In the genomic region with DNA sequence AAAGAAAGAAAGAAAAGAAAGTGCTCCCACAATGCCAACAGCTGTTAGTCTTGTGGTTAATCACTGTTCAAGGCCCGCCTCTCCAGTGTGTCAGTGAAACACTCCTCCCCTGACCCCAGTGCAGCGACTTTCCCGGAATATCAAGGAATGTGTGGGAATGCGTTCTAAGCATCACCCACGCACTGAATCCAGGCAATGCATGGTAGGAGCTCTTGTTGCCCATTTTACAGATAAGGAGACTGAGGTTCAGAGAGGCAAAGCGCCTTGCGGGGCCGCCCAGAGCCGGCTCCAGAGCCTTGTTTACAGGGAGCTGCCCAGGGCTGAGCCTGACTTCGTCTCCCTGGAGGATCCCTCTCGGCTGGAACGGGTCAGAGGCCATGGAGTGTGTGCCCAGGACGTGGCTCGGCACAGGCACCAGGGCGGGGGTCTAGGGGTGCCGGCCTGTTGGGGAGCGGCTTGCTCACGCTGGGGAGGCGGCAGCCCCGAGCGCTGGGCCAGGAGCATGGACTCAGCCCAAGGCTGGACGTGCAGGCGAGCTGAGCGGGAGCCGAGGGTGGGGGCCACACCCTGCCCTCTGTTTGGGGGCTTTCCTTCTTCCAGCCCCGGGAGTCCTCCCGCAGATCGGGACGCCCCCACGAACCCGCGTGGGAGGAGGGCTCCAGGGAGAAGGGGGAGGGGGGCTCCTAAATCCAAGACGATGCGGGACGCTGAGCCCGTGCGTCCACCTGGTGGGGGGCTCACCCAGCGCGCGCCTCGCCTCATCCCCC, we compare ENCODE assay signal across 8 cellular contexts. TPM values are rescaled to one million over a fixed set of nuclear protein-coding genes. Genes with fewer than 3 reads are reported as not detected.
DNase-seq lines count a peak whose midpoint lies in the region; ATAC-seq and TF ChIP-seq lines count a peak whose summit lies in the region.

No MANE protein-coding gene starts in this region.

- H3K79me1 ChIP-seq in neuronal stem cell (ENCODE audit: low read depth, low read length): peaks cover 6% of the 10 kb centered on the region

- peak; percentile 12 for ATAC-seq in HG03025 (IDR thresholded peaks at IDR 0.05; ENCODE audit: low FRiP score, unreplicated experiment)
- ATAC-seq in GM18907 (IDR thresholded peaks at IDR 0.05; ENCODE audit: unreplicated experiment): no peak

- H2BK12ac ChIP-seq in neuronal stem cell (ENCODE audit: low read length): peak overlapping the region; percentile 63

- H3K36me3 ChIP-seq in neuronal stem cell (replicated peaks in 1 of 2; ENCODE audit: control insufficient read depth in 2 of 2, insufficient read depth in 2 of 2, low read length in 2 of 2): peaks cover 27 to 29% of the 10 kb centered on the region in 2 donors

- H3K9me3 Mint-ChIP-seq in activated T-cell treated with anti-CD3 and anti-CD28 coated beads, Interleukin-2, amount 50 U/mL, for 24 hours: no peaks in the 10 kb centered on the region

- H2BK15ac ChIP-seq in neuronal stem cell (ENCODE audit: low read length): peak overlapping the region; percentile 73

- no peak overlapping the region for H4K8ac ChIP-seq in neuronal stem cell (ENCODE audit: low read depth, low read length)

- H3K4me3 ChIP-seq in fibroblast of pulmonary artery (replicated peaks; ENCODE audit: low read depth, low read length) (peak overlapping the region; percentile 90), neuronal stem cell (ENCODE audit: low read length in 2 of 2) (peak overlapping the region; percentile 84 to 89)

- no CpG with 5 or more reads among the region's 41 CpGs for WGBS in neuronal stem cell (ENCODE audit: extremely low coverage in 2 of 2, insufficient read length in 2 of 2, insufficient replicate concordance in 1 of 2), 2 donors

- peaks cover 36% of the 10 kb centered on the region for H3K4me1 Mint-ChIP-seq in activated T-cell treated with anti-CD3 and anti-CD28 coated beads, Interleukin-2, amount 50 U/mL, for 24 hours (ENCODE audit: low read depth)

- H2BK120ac ChIP-seq in neuronal stem cell (ENCODE audit: low read depth, low read length): peak overlapping the region; percentile 67

- peaks cover 47% of the 10 kb centered on the region for H3K36me3 Mint-ChIP-seq in activated T-cell treated with anti-CD3 and anti-CD28 coated beads, Interleukin-2, amount 50 U/mL, for 24 hours (ENCODE audit: low read depth)

- peak overlapping the region; percentile 84 for H3K4me3 Mint-ChIP-seq in activated T-cell treated with anti-CD3 and anti-CD28 coated beads, Interleukin-2, amount 50 U/mL, for 24 hours

- peak overlapping the region; percentile 99 for H2AK5ac ChIP-seq in neuronal stem cell (ENCODE audit: low read depth, low read length)

- peak overlapping the region; percentile 86 for H3K4me2 ChIP-seq in neuronal stem cell (ENCODE audit: insufficient read depth, low read length, poor library complexity, severe bottlenecking)

- H3K9me3 ChIP-seq in neuronal stem cell (replicated peaks in 1 of 2; ENCODE audit: control insufficient read depth in 2 of 2, insufficient read depth in 1 of 2, low read depth in 1 of 2, low read length in 2 of 2): peaks cover 9 to 22% of the 10 kb centered on the region in 2 donors

- peak overlapping the region; percentile 90 for H3K14ac ChIP-seq in neuronal stem cell (ENCODE audit: low read length)

- H3K23ac ChIP-seq in neuronal stem cell (ENCODE audit: low read depth, low read length, poor library complexity): peak overlapping the region; percentile 60

- no peak overlapping the region for H4K91ac ChIP-seq in neuronal stem cell (ENCODE audit: low read depth, low read length, poor library complexity)

- H3K4ac ChIP-seq in neuronal stem cell (ENCODE audit: low read length): peak overlapping the region; percentile 95

- TF ChIP-seq CTCF in fibroblast of pulmonary artery (IDR thresholded peaks at IDR 0.05; ENCODE audit: low read length, missing control alignments): no peak

- H3K4me1 ChIP-seq in neuronal stem cell (ENCODE audit: control insufficient read depth in 2 of 2, insufficient read depth in 1 of 2, low read depth in 1 of 2, low read length in 2 of 2): peaks cover 21 to 23% of the 10 kb centered on the region in 2 donors

- peak overlapping the region; percentile 91 for H3K9ac ChIP-seq in neuronal stem cell (ENCODE audit: low read depth, low read length, poor library complexity)

- H2BK5ac ChIP-seq in neuronal stem cell (ENCODE audit: low read length): peak overlapping the region; percentile 91

- H3K27me3 ChIP-seq in neuronal stem cell (ENCODE audit: control insufficient read depth in 3 of 3, insufficient read depth in 3 of 3, low read depth in 1 of 3, low read length in 3 of 3): no peaks in the 10 kb centered on the region

- DNase-seq in Daoy (ENCODE audit: low read depth) (peak; percentile 63), fibroblast of pulmonary artery (ENCODE audit: low read depth) (peak; percentile 93), neuronal stem cell (ENCODE audit: low spot score) (no peak), NCI-H446 (lab: John Stamatoyannopoulos, UW) (no peak), activated gamma-delta T cell (lab: John Stamatoyannopoulos, UW) (no peak)
- DNase-seq in activated T-cell treated with anti-CD3 and anti-CD28 coated beads, Interleukin-2, amount 50 U/mL, for 24 hours: peak; percentile 60

- H3K18ac ChIP-seq in neuronal stem cell (ENCODE audit: low read length): peak overlapping the region; percentile 93

- peak overlapping the region; percentile 92 for H2AFZ ChIP-seq in neuronal stem cell (ENCODE audit: low read length)

- H3K27ac ChIP-seq in neuronal stem cell (replicated peaks; ENCODE audit: low read length): peak overlapping the region; percentile 54

- H3K27ac Mint-ChIP-seq in activated T-cell treated with anti-CD3 and anti-CD28 coated beads, Interleukin-2, amount 50 U/mL, for 24 hours: peak overlapping the region; percentile 87

- no peaks in the 10 kb centered on the region for H3K27me3 Mint-ChIP-seq in activated T-cell treated with anti-CD3 and anti-CD28 coated beads, Interleukin-2, amount 50 U/mL, for 24 hours

RNA-seq across cellular contexts. Expression of a gene that starts 0.8 kb away (rescaled TPM):
- 11.3 and 12.7 TPM in 2 replicates for total RNA-seq in Daoy (2014; rRNA removed; shearing (Covaris generic))
- 31.0 TPM for polyA plus RNA-seq in neuronal stem cell (2013, experiment 1 of 2)
- polyA plus RNA-seq in neuronal stem cell (2013, experiment 2 of 2): 30.5 TPM

RNA-seq across cellular contexts. Expression of a gene that starts 18.2 kb away (rescaled TPM):
- total RNA-seq in Daoy (2014; rRNA removed; shearing (Covaris generic)): 29.1 and 78.4 TPM in 2 replicates
- 11.3 TPM for polyA plus RNA-seq in neuronal stem cell (2013, experiment 1 of 2)
- polyA plus RNA-seq in neuronal stem cell (2013, experiment 2 of 2): 12.7 TPM

RNA-seq across cellular contexts. Expression of a gene that starts 21.1 kb away (rescaled TPM):
- total RNA-seq in Daoy (2014; rRNA removed; shearing (Covaris generic)): 37.5 and 73.4 TPM in 2 replicates
- 36.1 TPM for polyA plus RNA-seq in neuronal stem cell (2013, experiment 1 of 2)
- 36.6 TPM for polyA plus RNA-seq in neuronal stem cell (2013, experiment 2 of 2)

RNA-seq across cellular contexts. Expression of a gene that starts 32.0 kb away (rescaled TPM):
- 0.18 and 0.51 TPM in 2 replicates for total RNA-seq in Daoy (2014; rRNA removed; shearing (Covaris generic))
- 2.4 TPM for polyA plus RNA-seq in neuronal stem cell (2013, experiment 1 of 2)
- 2.5 TPM for polyA plus RNA-seq in neuronal stem cell (2013, experiment 2 of 2)

RNA-seq across cellular contexts. Expression of a gene that starts 39.0 kb away (rescaled TPM):
- 51.9 and 56.2 TPM in 2 replicates for total RNA-seq in Daoy (2014; rRNA removed; shearing (Covaris generic))
- 27.5 TPM for polyA plus RNA-seq in neuronal stem cell (2013, experiment 1 of 2)
- 25.3 TPM for polyA plus RNA-seq in neuronal stem cell (2013, experiment 2 of 2)

Comparison
In these comparisons a context has a peak if more than half of its experiments do, and no peak if none do; other contexts are left out.
1. DNase-seq: peak in Daoy (single experiment), activated T-cell treated with anti-CD3 and anti-CD28 coated beads, Interleukin-2, amount 50 U/mL, for 24 hours (single experiment) and fibroblast of pulmonary artery (single experiment); none in neuronal stem cell (single experiment), NCI-H446 (0 of 2) and activated gamma-delta T cell (single experiment).